Comparison of ENCODE assay signal across 1 cellular context in genomic region chr5:55223988-55224240, GRCh38.
TF ChIP-seq lines count a peak whose summit lies in the region.

No MANE protein-coding gene starts in this region.

TF ChIP-seq in WTC11, 78 proteins besides CTCF, POLR2A, EP300 and RAD21:
- no peak for TF ChIP-seq GRHL2 (CRISPR knock-in tag; IDR thresholded peaks at IDR 0.05; ENCODE audit: insufficient replicate concordance, severe bottlenecking)
- no peak for TF ChIP-seq SP1 (CRISPR knock-in tag; conservative IDR thresholded peaks at IDR 0.05)
- no peak for TF ChIP-seq ZNF232 (CRISPR knock-in tag; IDR thresholded peaks at IDR 0.05)
- no peak for TF ChIP-seq FOXP4 (CRISPR knock-in tag; IDR thresholded peaks at IDR 0.05)
- TF ChIP-seq ZNF512 (CRISPR knock-in tag; IDR thresholded peaks at IDR 0.05; ENCODE audit: borderline replicate concordance): no peak
- no peak for TF ChIP-seq ARID4B (CRISPR knock-in tag; IDR thresholded peaks at IDR 0.05; ENCODE audit: borderline replicate concordance)
- TF ChIP-seq ZNF671 (CRISPR knock-in tag; IDR thresholded peaks at IDR 0.05): no peak
- no peak for TF ChIP-seq ZMAT4 (CRISPR knock-in tag; IDR thresholded peaks at IDR 0.05)
- no peak for TF ChIP-seq SOX15 (CRISPR knock-in tag; IDR thresholded peaks at IDR 0.05)
- no peak for TF ChIP-seq CDX4 (CRISPR knock-in tag; IDR thresholded peaks at IDR 0.05; ENCODE audit: borderline replicate concordance)
- no peak for TF ChIP-seq ZNF138 (CRISPR knock-in tag; conservative IDR thresholded peaks at IDR 0.05)
- no peak for TF ChIP-seq ERG (CRISPR knock-in tag; IDR thresholded peaks at IDR 0.05)
- TF ChIP-seq FOXP1 (CRISPR knock-in tag; IDR thresholded peaks at IDR 0.05; ENCODE audit: borderline replicate concordance): no peak
- no peak for TF ChIP-seq AR (CRISPR knock-in tag; IDR thresholded peaks at IDR 0.05)
- no peak for TF ChIP-seq MXD4 (CRISPR knock-in tag; IDR thresholded peaks at IDR 0.05; ENCODE audit: borderline replicate concordance)
- no peak for TF ChIP-seq ZNF416 (CRISPR knock-in tag; IDR thresholded peaks at IDR 0.05)
- TF ChIP-seq ZBTB43 (CRISPR knock-in tag; IDR thresholded peaks at IDR 0.05): no peak
- TF ChIP-seq TP53 (CRISPR knock-in tag; IDR thresholded peaks at IDR 0.05): no peak
